Comparison of ENCODE assay signal across 8 cellular contexts in genomic region chr1:160284220-160284781, GRCh38. TPM values are rescaled to one million over a fixed set of nuclear protein-coding genes. Genes with fewer than 3 reads are reported as not detected.
DNase-seq lines count a peak whose midpoint lies in the region; ATAC-seq and TF ChIP-seq lines count a peak whose summit lies in the region.

No MANE protein-coding gene starts in this region.

- peaks cover 24% of the 10 kb centered on the region for H3K36me3 ChIP-seq in BE2C

- no peaks in the 10 kb centered on the region for H3K27me3 Mint-ChIP-seq in activated CD8-positive, alpha-beta T cell treated with anti-CD3 and anti-CD28 coated beads for 36 hours
- H3K27me3 Mint-ChIP-seq in nephron progenitor cell (ENCODE audit: low read depth, poor library complexity), result peaks cover 3% of the 10 kb centered on the region

- no peaks in the 10 kb centered on the region for H3K9me3 Mint-ChIP-seq in activated CD8-positive, alpha-beta T cell treated with anti-CD3 and anti-CD28 coated beads for 36 hours
- H3K9me3 Mint-ChIP-seq in nephron progenitor cell, result no peaks in the 10 kb centered on the region

- CTCF ChIA-PET in activated CD8-positive, alpha-beta T cell treated with anti-CD3 and anti-CD28 coated beads for 36 hours (lab: Charles Lee), result interaction anchor here (0.9 to 2.7 kb wide), 10 partner anchors 9 to 237 kb away, joined by 3 to 12 read pairs (median 5); partner anchors contain the start of gene DCAF8

- peak overlapping the region; percentile 94 for H3K27ac Mint-ChIP-seq in activated CD8-positive, alpha-beta T cell treated with anti-CD3 and anti-CD28 coated beads for 36 hours
- H3K27ac Mint-ChIP-seq in nephron progenitor cell, result peak overlapping the region; percentile 81

- H3K4me3 Mint-ChIP-seq in activated CD8-positive, alpha-beta T cell treated with anti-CD3 and anti-CD28 coated beads for 36 hours, result peak overlapping the region; percentile 94
- peak overlapping the region; percentile 93 for H3K4me3 Mint-ChIP-seq in nephron progenitor cell

- POLR2A ChIA-PET in activated CD8-positive, alpha-beta T cell treated with anti-CD3 and anti-CD28 coated beads for 36 hours (lab: Charles Lee), result interaction anchor here (0.5 to 3.0 kb wide), 13 partner anchors 10 to 183 kb away, joined by 3 to 41 read pairs (median 4); partner anchors contain the start of gene DCAF8

- ATAC-seq in GM19043 (IDR thresholded peaks at IDR 0.05; ENCODE audit: low read depth, unreplicated experiment), result peak; percentile 11
- peak; percentile 22 for ATAC-seq in activated CD8-positive, alpha-beta T cell treated with anti-CD3 and anti-CD28 coated beads for 36 hours

- peaks cover 20% of the 10 kb centered on the region for H3K4me1 Mint-ChIP-seq in activated CD8-positive, alpha-beta T cell treated with anti-CD3 and anti-CD28 coated beads for 36 hours (ENCODE audit: low read depth)
- peaks cover 26% of the 10 kb centered on the region for H3K4me1 Mint-ChIP-seq in nephron progenitor cell

- no peaks in the 10 kb centered on the region for H3K9me3 ChIP-seq in BE2C

- TF ChIP-seq CTCF in BE2C (IDR thresholded peaks at IDR 0.05; ENCODE audit: low read depth, low read length) (no peak), nephron progenitor cell (IDR thresholded peaks at IDR 0.05) (no peak)
- TF ChIP-seq CTCF in activated CD8-positive, alpha-beta T cell treated with anti-CD3 and anti-CD28 coated beads for 36 hours (IDR thresholded peaks at IDR 0.05), result no peak

- intact Hi-C loops in activated CD8-positive, alpha-beta T cell treated with anti-CD3 and anti-CD28 coated beads for 36 hours (cut with micrococcal nuclease), result no loop called here

- H3K27me3 ChIP-seq in BE2C, result no peaks in the 10 kb centered on the region

- in situ Hi-C loops in KBM-7 (cut with MboI; ENCODE audit: low pct_unique_long_range_greater_than_20kb, low sequenced_read_pairs), result no loop called here

- no peaks in the 10 kb centered on the region for H3K4me1 ChIP-seq in BE2C

- DNase-seq in BE2C (no peak), KBM-7 (peak; percentile 38), fibroblast of peridontal ligament (ENCODE audit: extremely low read depth) (peak; percentile 84), nephron progenitor cell (no peak), inferior parietal cortex (ENCODE audit: extremely low spot score) (no peak)
- DNase-seq in activated CD8-positive, alpha-beta T cell treated with anti-CD3 and anti-CD28 coated beads for 36 hours, result peak; percentile 32
- no peak for DNase-seq in NK-92 treated with Interleukin-12 subunit alpha and Interleukin-12 subunit beta, amount 100 ng/mL, for 24 hours (lab: John Stamatoyannopoulos, UW)

- peak overlapping the region; percentile 96 for H3K4me3 ChIP-seq in BE2C (ENCODE audit: low read depth, low read length)

- H3K36me3 Mint-ChIP-seq in activated CD8-positive, alpha-beta T cell treated with anti-CD3 and anti-CD28 coated beads for 36 hours (ENCODE audit: low read depth), result peaks cover 31% of the 10 kb centered on the region
- peaks cover 36% of the 10 kb centered on the region for H3K36me3 Mint-ChIP-seq in nephron progenitor cell (ENCODE audit: low read depth)

RNA-seq across cellular contexts. Expression of gene PEX19, which starts 0.6 kb away (rescaled TPM):
- polyA plus RNA-seq in BE2C (2012; ENCODE audit: insufficient read depth, insufficient read length, low read depth), result 36.0 TPM
- total RNA-seq in activated CD8-positive, alpha-beta T cell treated with anti-CD3 and anti-CD28 coated beads for 36 hours, result 10 to 100 TPM; 52.9 to 56.9 TPM

RNA-seq across cellular contexts. Expression of gene DCAF8, which starts 22.0 kb away (rescaled TPM):
- polyA plus RNA-seq in BE2C (2012; ENCODE audit: insufficient read depth, insufficient read length, low read depth), result 189 TPM
- 100 to 1,000 TPM; 116 TPM for total RNA-seq in activated CD8-positive, alpha-beta T cell treated with anti-CD3 and anti-CD28 coated beads for 36 hours

RNA-seq across cellular contexts. Expression of gene COPA, which starts 58.7 kb away (rescaled TPM):
- 90.3 TPM for polyA plus RNA-seq in BE2C (2012; ENCODE audit: insufficient read depth, insufficient read length, low read depth)
- 100 to 1,000 TPM; 117 to 118 TPM for total RNA-seq in activated CD8-positive, alpha-beta T cell treated with anti-CD3 and anti-CD28 coated beads for 36 hours

RNA-seq across cellular contexts. Expression of gene NCSTN, which starts 58.9 kb away (rescaled TPM):
- polyA plus RNA-seq in BE2C (2012; ENCODE audit: insufficient read depth, insufficient read length, low read depth), result 108 TPM
- total RNA-seq in activated CD8-positive, alpha-beta T cell treated with anti-CD3 and anti-CD28 coated beads for 36 hours, result 10 to 100 TPM; 36.6 to 38.0 TPM

Comparison
In these comparisons a context has a peak if more than half of its experiments do, and no peak if none do; other contexts are left out.
1. DNase-seq: peak in KBM-7 (single experiment), activated CD8-positive, alpha-beta T cell treated with anti-CD3 and anti-CD28 coated beads for 36 hours (single experiment) and fibroblast of peridontal ligament (single experiment); none in BE2C (single experiment), nephron progenitor cell (single experiment), inferior parietal cortex (single experiment) and NK-92 treated with Interleukin-12 subunit alpha and Interleukin-12 subunit beta, amount 100 ng/mL, for 24 hours (single experiment).